ENCODE assay signal across 8 cellular contexts in the genomic region with DNA sequence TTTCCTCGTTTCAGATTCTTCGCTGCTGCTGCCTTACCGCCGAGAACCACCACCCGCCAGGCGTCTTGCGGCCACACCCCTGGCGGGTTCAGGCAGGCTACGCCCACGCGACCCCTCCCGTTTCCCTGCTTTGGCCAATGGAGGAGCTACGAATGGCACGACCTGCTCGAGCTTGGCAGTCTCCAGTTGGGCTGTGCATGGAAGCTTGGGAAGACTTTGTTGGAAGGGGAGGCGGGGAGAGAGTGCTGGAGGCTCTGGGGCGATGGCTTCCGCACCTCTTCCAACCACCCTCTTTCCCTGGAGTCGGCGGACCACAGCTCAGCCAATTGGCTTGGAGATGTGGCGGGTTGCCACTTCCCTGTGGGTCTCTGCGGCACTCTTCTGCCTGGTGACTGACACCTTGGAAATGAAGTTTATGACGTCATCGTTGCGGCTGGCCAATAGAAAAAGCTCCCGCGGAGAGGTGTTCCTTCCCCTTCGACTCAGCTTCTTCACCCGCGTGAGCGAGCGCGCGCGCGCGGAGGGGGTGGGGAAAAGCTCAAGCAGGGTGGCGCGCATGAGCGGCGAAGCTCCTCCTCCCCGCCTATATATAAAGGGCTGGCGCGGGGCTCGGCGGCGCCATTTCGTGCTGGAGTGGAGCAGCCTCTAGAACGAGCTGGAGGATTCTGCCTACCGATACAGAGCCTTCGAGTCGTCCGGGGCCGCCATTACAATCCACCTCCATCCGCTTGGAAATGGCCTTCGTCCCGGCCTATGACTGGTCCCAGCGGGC.
A peak's percentile ranks its signal among the peaks of the same experiment; 100 is the strongest.
DNase-seq lines count a peak whose midpoint lies in the region; ATAC-seq and TF ChIP-seq lines count a peak whose summit lies in the region.

No MANE protein-coding gene starts in this region.

- peak overlapping the region; percentile 89 for H3K27ac Mint-ChIP-seq in activated naive CD4-positive, alpha-beta T cell treated with anti-CD3 and anti-CD28 coated beads, Interleukin-2, amount 50 U/mL, for 24 hours

- peak overlapping the region; percentile 100 for H3K27ac ChIP-seq in SK-N-MC

- H3K36me3 Mint-ChIP-seq in activated naive CD4-positive, alpha-beta T cell treated with anti-CD3 and anti-CD28 coated beads, Interleukin-2, amount 50 U/mL, for 24 hours = peaks cover 49% of the 10 kb centered on the region

- peak overlapping the region; percentile 97 for H3K4me3 Mint-ChIP-seq in activated naive CD4-positive, alpha-beta T cell treated with anti-CD3 and anti-CD28 coated beads, Interleukin-2, amount 50 U/mL, for 24 hours

- peak overlapping the region; percentile 99 for H3K9ac ChIP-seq in SK-N-MC (ENCODE audit: insufficient read length)

- no peaks in the 10 kb centered on the region for H3K27me3 Mint-ChIP-seq in activated naive CD4-positive, alpha-beta T cell treated with anti-CD3 and anti-CD28 coated beads, Interleukin-2, amount 50 U/mL, for 24 hours

- no peak for TF ChIP-seq CTCF in GM10248 (IDR thresholded peaks at IDR 0.05; ENCODE audit: control extremely low read depth, extremely low read depth, low read depth, missing control alignments)

- peak; percentile 35 for ATAC-seq in HG02588 (IDR thresholded peaks at IDR 0.05; ENCODE audit: unreplicated experiment)

- no peaks in the 10 kb centered on the region for H3K9me3 ChIP-seq in SK-N-MC (ENCODE audit: low read depth, low read length)

- POLR2A ChIA-PET in GM10248 (lab: Yijun Ruan, JAX) = interaction anchor here (0.5 to 9.8 kb wide), 67 partner anchors 8 to 1144 kb away, joined by 3 to 271 read pairs (median 5); a partner anchor contains a TSS

- CTCF ChIA-PET in GM10248 (lab: Yijun Ruan, JAX) = interaction anchor here (0.7 to 14.8 kb wide), 17 partner anchors 8 to 306 kb away, joined by 3 to 313 read pairs (median 6); a partner anchor contains a TSS

- H3K36me3 ChIP-seq in SK-N-MC (ENCODE audit: insufficient read depth, low read length) = peaks cover 46% of the 10 kb centered on the region

- H3K4me3 ChIP-seq in SK-N-MC = peak overlapping the region; percentile 88

- H3K4me1 Mint-ChIP-seq in activated naive CD4-positive, alpha-beta T cell treated with anti-CD3 and anti-CD28 coated beads, Interleukin-2, amount 50 U/mL, for 24 hours = peaks cover 25% of the 10 kb centered on the region

- H3K9me3 Mint-ChIP-seq in activated naive CD4-positive, alpha-beta T cell treated with anti-CD3 and anti-CD28 coated beads, Interleukin-2, amount 50 U/mL, for 24 hours = no peaks in the 10 kb centered on the region

- peak; percentile 95 for DNase-seq in GM10248 (ENCODE audit: extremely low spot score)
- peak; percentile 98 for DNase-seq in NCI-H1048 (lab: John Stamatoyannopoulos, UW)
- peak; percentile 100 for DNase-seq in SK-N-MC (ENCODE audit: low read depth, low spot score)
- DNase-seq in germinal center (ENCODE audit: low spot score) = peak; percentile 96
- peak; percentile 99 for DNase-seq in non-pigmented ciliary epithelial cell (ENCODE audit: low read depth)
- DNase-seq in superior temporal gyrus (ENCODE audit: extremely low spot score) = peak; percentile 100

Comparison
In these comparisons a context has a peak if more than half of its experiments do, and no peak if none do; other contexts are left out.
1. Peak in every context shown above with its lines: DNase-seq, ATAC-seq, H3K4me3 ChIP-seq and H3K27ac ChIP-seq.